In the genomic region with DNA sequence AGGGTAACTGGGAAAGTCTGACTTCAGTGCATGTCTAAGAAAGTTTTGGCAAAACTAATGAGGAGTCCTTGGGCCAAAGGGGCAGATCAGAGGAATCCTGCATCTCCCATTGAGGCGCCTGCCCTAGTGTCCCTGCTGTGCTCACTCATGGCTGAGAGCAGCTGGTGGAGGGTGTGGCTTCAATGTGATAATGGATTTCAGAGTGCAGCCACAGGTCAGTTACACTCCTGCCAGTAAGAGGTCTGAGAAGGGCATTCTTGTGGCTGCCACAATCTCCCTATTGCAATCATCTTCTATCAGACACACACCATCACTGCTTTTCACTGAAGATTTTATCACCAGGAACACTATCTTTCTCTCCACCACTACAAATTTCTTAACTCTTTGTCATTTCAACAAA, we compare ENCODE assay signal across 15 cellular contexts.
A peak's percentile ranks its signal among the peaks of the same experiment; 100 is the strongest.
DNase-seq lines count a peak whose midpoint lies in the region; ATAC-seq and TF ChIP-seq lines count a peak whose summit lies in the region.
"Had no signal": no experiment of that assay in that cellular context is flagged by ENCODE, and none has a peak within 500 bp of the region (broad histone marks: within the 10 kb centered on the region; RNA-seq: fewer than 3 reads in every experiment).

No MANE protein-coding gene starts in this region.

- peak; percentile 0 to 20 for DNase-seq in cardiac muscle cell (ENCODE audit: low read depth in 1 of 2, low spot score in 1 of 2)
- no peak for DNase-seq in Right ventricle myocardium superior
- DNase-seq in NCI-H748 treated with DMSO at 0.1 percent for 48 hours (lab: John Stamatoyannopoulos, UW), result peak; percentile 35
- DNase-seq in glomerular visceral epithelial cell (ENCODE audit: extremely low spot score), result peak; percentile 46
- no peak for DNase-seq in mesenteric fat pad (ENCODE audit: low spot score)
- no peak for DNase-seq in NCI-H526 treated with DMSO at 0.1 percent for 48 hours (lab: John Stamatoyannopoulos, UW)
- no peak for DNase-seq in GM10248 (ENCODE audit: extremely low spot score)
- DNase-seq in effector CD4-positive, alpha-beta T cell, result no peak
- DNase-seq: activated CD4-positive, CD25-positive, alpha-beta regulatory T cell treated with anti-CD3 and anti-CD28 coated beads, Interleukin-2, amount 50 U/mL, for 72 hours; activated naive CD4-positive, alpha-beta T cell treated with anti-CD3 and anti-CD28 coated beads for 36 hours; dorsolateral prefrontal cortex; HFFc6; hippocampal formation; SHP77; stimulated activated naive CD8-positive, alpha-beta T cell treated with anti-CD3 and anti-CD28 coated beads, Interleukin-15, Interleukin-2, amounts not matched to agents 100 U/mL and 50 U/mL, for 24 hours had no signal

- no peaks in the 10 kb centered on the region for H3K36me3 ChIP-seq in cardiac muscle cell

- CTCF ChIA-PET in GM10248 (lab: Yijun Ruan, JAX), result no interaction called here

- H3K27me3 ChIP-seq in cardiac muscle cell, result no peaks in the 10 kb centered on the region

- POLR2A ChIA-PET in GM10248 (lab: Yijun Ruan, JAX), result no interaction called here

- no peaks in the 10 kb centered on the region for H3K4me1 ChIP-seq in cardiac muscle cell (ENCODE audit: low read depth)

- no peak overlapping the region for H3K4me3 ChIP-seq in cardiac muscle cell
- H3K4me3 ChIP-seq: dorsolateral prefrontal cortex had no signal

- TF ChIP-seq CTCF in cardiac muscle cell (IDR thresholded peaks at IDR 0.05; ENCODE audit: low read depth, low read length) (no peak), GM10248 (IDR thresholded peaks at IDR 0.05; ENCODE audit: control extremely low read depth, extremely low read depth, low read depth, missing control alignments) (no peak)

- no peaks in the 10 kb centered on the region for H3K9me3 ChIP-seq in cardiac muscle cell (ENCODE audit: low read depth)

- intact Hi-C loops in Right ventricle myocardium superior (cut with DNase I), result no loop called here

- H3K27ac ChIP-seq in cardiac muscle cell, result no peak overlapping the region
- H3K27ac ChIP-seq: dorsolateral prefrontal cortex had no signal

- no peak for ATAC-seq in Right ventricle myocardium superior (ENCODE audit: poor library complexity)
- ATAC-seq: stimulated activated naive CD8-positive, alpha-beta T cell treated with anti-CD3 and anti-CD28 coated beads, Interleukin-15, Interleukin-2, amounts not matched to agents 100 U/mL and 50 U/mL, for 24 hours had no signal

Comparison
In these comparisons a context has a peak if more than half of its experiments do, and no peak if none do; other contexts are left out.
1. DNase-seq: peak in cardiac muscle cell (2 of 2), NCI-H748 treated with DMSO at 0.1 percent for 48 hours (single experiment) and glomerular visceral epithelial cell (single experiment); none in Right ventricle myocardium superior (single experiment), mesenteric fat pad (single experiment), NCI-H526 treated with DMSO at 0.1 percent for 48 hours (single experiment), GM10248 (single experiment) and effector CD4-positive, alpha-beta T cell (single experiment).